ENCODE assay signal across 10 cellular contexts in genomic region chr9:20701058-20701457, GRCh38. TPM values are rescaled to one million over a fixed set of nuclear protein-coding genes. Genes with fewer than 3 reads are reported as not detected.
DNase-seq lines count a peak whose midpoint lies in the region; ATAC-seq and TF ChIP-seq lines count a peak whose summit lies in the region.
"Had no signal": no experiment of that assay in that cellular context is flagged by ENCODE, and none has a peak within 500 bp of the region (broad histone marks: within the 10 kb centered on the region; RNA-seq: fewer than 3 reads in every experiment).

No MANE protein-coding gene starts in this region.

- no peak overlapping the region for H2BK20ac ChIP-seq in IMR-90 (ENCODE audit: low read depth, low read length)

- no peak overlapping the region for H3K9ac ChIP-seq in IMR-90 (ENCODE audit: low read depth, low read length)

- no peak for TF ChIP-seq RAD21 in IMR-90 (IDR thresholded peaks at IDR 0.05; ENCODE audit: low read length)

- no peak overlapping the region for H3K4me2 ChIP-seq in IMR-90 (ENCODE audit: low read depth, low read length)

- no peak overlapping the region for H2BK5ac ChIP-seq in IMR-90 (ENCODE audit: low read depth, low read length, poor library complexity, severe bottlenecking)

- no peak overlapping the region for H2AK9ac ChIP-seq in IMR-90 (replicated peaks; ENCODE audit: low read depth, low read length, poor library complexity)

- peaks cover 3% of the 10 kb centered on the region; the same call in 1 of the 2 replicates for H3K4me1 ChIP-seq in IMR-90 (ENCODE audit: control insufficient read depth, insufficient read depth, low read length)

- H3K79me1 ChIP-seq in IMR-90 (ENCODE audit: low read depth in 1 of 2, low read length in 2 of 2) = peaks cover 28 to 38% of the 10 kb centered on the region in 2 experiments

- no peaks in the 10 kb centered on the region for H3K27me3 ChIP-seq in IMR-90 (ENCODE audit: control insufficient read depth, insufficient read depth, low read length)

- H4K8ac ChIP-seq in IMR-90 (ENCODE audit: low read depth in 2 of 2, low read length in 2 of 2) = no peak overlapping the region

- H2AK5ac ChIP-seq in IMR-90 (ENCODE audit: low read depth, low read length) = no peak overlapping the region

- no peak overlapping the region for H2BK15ac ChIP-seq in IMR-90 (ENCODE audit: low read depth, low read length)

- BruUV-seq in IMR-90 (replicated peaks; lab: Mats Ljungman, UMichigan) = no TSS peak

- peaks cover 9% of the 10 kb centered on the region; the same call in 1 of the 2 replicates for H3K9me1 ChIP-seq in IMR-90 (ENCODE audit: insufficient read depth, low read length)

- dilution Hi-C loops in IMR-90 (cut with HindIII; ENCODE audit: low sequenced_read_pairs, unreplicated experiment) = no loop called here

- CTCF ChIA-PET in IMR-90 (lab: Yijun Ruan, JAX) = no interaction called here

- no peaks in the 10 kb centered on the region for H3K36me3 ChIP-seq in IMR-90 (ENCODE audit: control insufficient read depth, insufficient read depth, low read length)

- no peak overlapping the region for H2AFZ ChIP-seq in IMR-90 (replicated peaks; ENCODE audit: low read length, poor library complexity)

- H3K14ac ChIP-seq in IMR-90 (replicated peaks; ENCODE audit: low read depth, low read length) = no peak overlapping the region

- in situ Hi-C loops in IMR-90 (cut with MboI; ENCODE audit: low sequenced_read_pairs) = no loop called here

- no CpG with 5 or more reads among the region's 1 CpG for WGBS in IMR-90 (ENCODE audit: extremely low coverage in 2 of 2, insufficient read length in 1 of 2), 2 experiments

- H2BK120ac ChIP-seq in IMR-90 (ENCODE audit: low read depth, low read length) = no peak overlapping the region

- no peak overlapping the region for H3K4me3 ChIP-seq in IMR-90 (ENCODE audit: insufficient read depth, low read depth, low read length)

- no peak for TF ChIP-seq POLR2A in IMR-90 (IDR thresholded peaks at IDR 0.05; ENCODE audit: low read depth, low read length)

- H3K27ac ChIP-seq in IMR-90 (ENCODE audit: insufficient read depth, low read length) = no peak overlapping the region

- no peak for TF ChIP-seq CTCF in IMR-90 (conservative IDR thresholded peaks at IDR 0.05; ENCODE audit: low read depth, low read length)

- ATAC-seq in IMR-90 (ENCODE audit: low read depth) (peak; percentile 37), left cardiac atrium (peak; percentile 22 to 23)
- ATAC-seq: sciatic nerve had no signal

- POLR2A ChIA-PET in IMR-90 (lab: Charles Lee; ENCODE audit: unreplicated experiment) = no interaction called here

- H4K5ac ChIP-seq in IMR-90 (ENCODE audit: low read depth, low read length) = no peak overlapping the region

- no peak overlapping the region for H3K23ac ChIP-seq in IMR-90 (ENCODE audit: low read depth, low read length)

- DNase-seq in IMR-90 (no peak), NCI-H446 treated with DMSO at 0.1 percent for 48 hours (lab: John Stamatoyannopoulos, UW) (peak; percentile 78), left cardiac atrium (no peak), pulmonary artery endothelial cell (ENCODE audit: low read depth, low spot score) (peak; percentile 79), OCI-M1 (lab: John Stamatoyannopoulos, UW) (no peak), H4 (ENCODE audit: low spot score) (no peak), amniotic stem cell (lab: John Stamatoyannopoulos, UW) (no peak)
- DNase-seq: activated T-cell treated with anti-CD3 and anti-CD28 coated beads, Interleukin-2, amount 50 U/mL, for 24 hours; CD8-positive, alpha-beta memory T cell had no signal

- no peaks in the 10 kb centered on the region for H3K9me3 ChIP-seq in IMR-90 (ENCODE audit: control insufficient read depth, insufficient read depth, low read length)

- H3K18ac ChIP-seq in IMR-90 (ENCODE audit: low read depth, low read length) = no peak overlapping the region

- intact Hi-C loops in IMR-90 (cut with micrococcal nuclease) (no loop called here), left cardiac atrium (cut with DNase I) (no loop called here)

- no peak overlapping the region for H3K56ac ChIP-seq in IMR-90 (ENCODE audit: extremely low read depth, insufficient read depth, low read length)

- no peak overlapping the region for H3K4ac ChIP-seq in IMR-90 (ENCODE audit: low read depth, low read length)

- peaks cover 3% of the 10 kb centered on the region; the same call in 1 of the 2 replicates for H4K20me1 ChIP-seq in IMR-90 (ENCODE audit: insufficient read depth, low read length)

- H4K91ac ChIP-seq in IMR-90 (ENCODE audit: insufficient read depth, low read depth, low read length) = no peak overlapping the region

TF ChIP-seq in IMR-90, 13 proteins besides CTCF, POLR2A, EP300 and RAD21:
- TF ChIP-seq FOS (IDR thresholded peaks at IDR 0.05; ENCODE audit: low read depth, low read length) (no peak), BHLHE40 (IDR thresholded peaks at IDR 0.05; ENCODE audit: low read depth, low read length) (no peak), MAZ (IDR thresholded peaks at IDR 0.05; ENCODE audit: borderline replicate concordance, low read depth, low read length) (no peak), RCOR1 (IDR thresholded peaks at IDR 0.05; ENCODE audit: insufficient replicate concordance, low read length) (no peak), MXI1 (IDR thresholded peaks at IDR 0.05; ENCODE audit: borderline replicate concordance, low read depth, low read length) (no peak), RFX5 (IDR thresholded peaks at IDR 0.05; ENCODE audit: low read depth, low read length) (no peak), MAFK (IDR thresholded peaks at IDR 0.05; ENCODE audit: low read depth, low read length) (no peak), SMC3 (IDR thresholded peaks at IDR 0.05; ENCODE audit: low read depth, low read length) (no peak), CHD1 (IDR thresholded peaks at IDR 0.05; ENCODE audit: low read depth, low read length) (no peak), ELK1 (IDR thresholded peaks at IDR 0.05; ENCODE audit: borderline replicate concordance, low read depth, low read length) (no peak), USF2 (IDR thresholded peaks at IDR 0.05; ENCODE audit: low read depth, low read length) (no peak), CEBPB (IDR thresholded peaks at IDR 0.05; ENCODE audit: low read depth, low read length) (no peak), NFE2L2 (IDR thresholded peaks at IDR 0.05; ENCODE audit: low read depth, low read length) (no peak)

RNA-seq across cellular contexts. Expression of gene FOCAD, which starts 17.0 kb away (rescaled TPM):
- total RNA-seq in IMR-90 (2012; rRNA removed) = 73.9 and 91.2 TPM in 2 replicates
- polyA plus RNA-seq in IMR-90 (2012; rRNA removed) = 21.2 and 28.8 TPM in 2 replicates
- 6.6 and 26.5 TPM in 2 replicates for polyA plus RNA-seq in IMR-90 (2012; cell fraction: cytosol; rRNA removed)
- polyA plus RNA-seq in IMR-90 (2012; cell fraction: nucleus; rRNA removed; ENCODE audit: low replicate concordance) = 22.3 and 54.3 TPM in 2 replicates
- total RNA-seq in left cardiac atrium = 10 to 100 TPM; 28.8 to 34.1 TPM
- 88.4 and 127 TPM in 2 replicates for total RNA-seq in pulmonary artery endothelial cell
- 14.7 and 32.1 TPM in 2 replicates for total RNA-seq in H4 (2014; rRNA removed; shearing (Covaris generic))

Comparison
In these comparisons a context has a peak if more than half of its experiments do, and no peak if none do; other contexts are left out.
1. DNase-seq: peak in NCI-H446 treated with DMSO at 0.1 percent for 48 hours (single experiment) and pulmonary artery endothelial cell (single experiment); none in IMR-90 (single experiment), left cardiac atrium (single experiment), OCI-M1 (single experiment), H4 (single experiment) and amniotic stem cell (single experiment).